20 cellular contexts compared by ENCODE assay signal in genomic region chr4:140732780-140733179, GRCh38.
"Had no signal": no experiment of that assay in that cellular context is flagged by ENCODE, and none has a peak within 500 bp of the region (broad histone marks: within the 10 kb centered on the region; RNA-seq: fewer than 3 reads in every experiment).

No MANE protein-coding gene starts in this region.

- H3K9ac ChIP-seq: SK-N-SH had no signal

- DNase-seq: IMR-90, Karpas-422, KG1, MM.1S, NCI-H1092 treated with DMSO at 0.1 percent for 48 hours, NCI-H1436, NCI-H187, NCI-H2029, NCI-H2081 treated with DMSO at 0.1 percent for 48 hours, NCI-H2227 treated with DMSO at 0.1 percent for 48 hours, NCI-H510A, NCI-H524 treated with DMSO at 0.1 percent for 48 hours, NCI-H69, NCI-H774, RPMI8226, SIG-M5, SK-N-SH, SW 1271 had no signal

- H3K36me3 ChIP-seq: SJSA1 had no signal

- H3K27ac ChIP-seq: SJSA1 had no signal

- H3K9me3 ChIP-seq: SJSA1, SK-N-SH had no signal

- H3K27me3 ChIP-seq: SJSA1 had no signal

- H3K4me3 ChIP-seq: SJSA1 had no signal

- ATAC-seq: HepG2 had no signal
